Comparison of ENCODE assay signal across 12 cellular contexts in the genomic region with DNA sequence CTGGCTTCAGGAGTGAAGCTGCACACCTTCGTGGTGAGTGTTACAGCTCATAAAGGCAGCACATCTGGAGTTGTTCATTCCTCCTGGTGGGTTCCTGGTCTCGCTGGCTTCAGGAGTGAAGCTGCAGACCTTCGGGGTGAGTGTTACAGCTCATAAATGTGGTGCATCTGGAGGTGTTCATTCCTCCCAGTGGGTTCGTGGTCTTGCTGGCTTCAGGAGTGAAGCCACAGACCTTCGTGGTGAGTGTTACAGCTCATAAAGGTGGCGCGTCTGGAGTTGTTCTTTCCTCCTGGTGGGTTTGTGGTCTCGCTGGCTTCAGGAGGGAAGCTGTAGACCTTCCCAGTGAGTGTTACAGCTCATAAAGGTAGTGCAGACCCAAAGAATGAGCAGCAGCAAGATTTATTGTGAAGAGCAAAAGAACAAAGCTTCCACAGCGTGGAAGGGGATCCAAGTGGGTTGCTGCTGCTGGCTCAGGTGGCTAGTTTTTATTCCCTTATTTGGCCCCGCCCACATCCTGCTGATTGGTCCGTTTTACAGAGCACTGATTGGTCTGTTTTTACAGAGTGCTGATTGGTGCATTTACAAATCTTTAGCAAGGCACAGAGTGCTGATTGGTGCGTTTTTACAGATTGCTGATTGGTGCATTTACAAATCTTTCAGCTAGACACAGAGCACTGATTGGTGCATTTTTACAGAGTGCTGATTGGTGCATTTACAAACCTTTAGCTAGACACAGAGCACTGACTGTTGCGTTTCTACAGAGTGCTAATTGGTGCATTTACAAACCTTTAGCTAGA. TPM values are rescaled to one million over a fixed set of nuclear protein-coding genes. Genes with fewer than 3 reads are reported as not detected.
A peak's percentile ranks its signal among the peaks of the same experiment; 100 is the strongest.
DNase-seq lines count a peak whose midpoint lies in the region; ATAC-seq, FAIRE-seq and TF ChIP-seq lines count a peak whose summit lies in the region.
"Not testable (repeated sequence)": the region's sequence is repeated elsewhere in the genome, so short reads cannot be mapped to it uniquely, and the experiment has no call there.
"Had no signal": no experiment of that assay in that cellular context is flagged by ENCODE, and none has a peak within 500 bp of the region (broad histone marks: within the 10 kb centered on the region; RNA-seq: fewer than 3 reads in every experiment).

No MANE protein-coding gene starts in this region.

- not testable (repeated sequence) for H3K4me3 Mint-ChIP-seq in activated CD4-positive, alpha-beta T cell treated with anti-CD3 and anti-CD28 coated beads for 36 hours; activated naive CD8-positive, alpha-beta T cell treated with anti-CD3 and anti-CD28 coated beads for 36 hours

- FAIRE-seq in HepG2 (lab: Jason Lieb, UNC) = not testable (repeated sequence)

- not testable (repeated sequence) for BruUV-seq in HepG2 (replicated peaks; lab: Mats Ljungman, UMichigan)

- H3K9me3 Mint-ChIP-seq in activated CD4-positive, alpha-beta T cell treated with anti-CD3 and anti-CD28 coated beads for 36 hours (ENCODE audit: low read depth) = not testable (repeated sequence)
- peaks cover 17% of the 10 kb centered on the region for H3K9me3 Mint-ChIP-seq in activated naive CD8-positive, alpha-beta T cell treated with anti-CD3 and anti-CD28 coated beads for 36 hours

- H2AFZ ChIP-seq in HepG2 (ENCODE audit: low read length) = not testable (repeated sequence)

- not testable (repeated sequence) for H3K36me3 Mint-ChIP-seq in activated CD4-positive, alpha-beta T cell treated with anti-CD3 and anti-CD28 coated beads for 36 hours (ENCODE audit: low read depth); activated naive CD8-positive, alpha-beta T cell treated with anti-CD3 and anti-CD28 coated beads for 36 hours

- H3K27me3 ChIP-seq in HepG2 (ENCODE audit: control insufficient read depth in 1 of 2, insufficient read depth in 2 of 2, low read length in 2 of 2) = not testable (repeated sequence)

- TF ChIP-seq POLR2A in HepG2 (IDR thresholded peaks at IDR 0.05; ENCODE audit: insufficient read depth in 1 of 2, low read depth in 2 of 2, low read length in 2 of 2) = not testable (repeated sequence)

- H3K4me2 ChIP-seq in HepG2 (ENCODE audit: low read depth, low read length) = not testable (repeated sequence)

- not testable (repeated sequence) for H3K9me3 ChIP-seq in HepG2 (ENCODE audit: low read length)

- POLR2A ChIA-PET in activated CD4-positive, alpha-beta T cell treated with anti-CD3 and anti-CD28 coated beads for 36 hours (lab: Charles Lee) = interaction anchor here (0.6 kb wide), 1 partner anchor 415 kb away, joined by 3 read pairs; no protein-coding TSS in a partner anchor
- POLR2A ChIA-PET in HepG2 (lab: Yijun Ruan, JAX) = not testable (repeated sequence)

- not testable (repeated sequence) for H3K79me2 ChIP-seq in HepG2 (ENCODE audit: insufficient read depth, low read length)

- TF ChIP-seq RAD21 in HepG2 (CRISPR knock-in tag; IDR thresholded peaks at IDR 0.05) = not testable (repeated sequence)

- not testable (repeated sequence) for H4K20me1 ChIP-seq in HepG2 (ENCODE audit: insufficient read depth, low read length)

- ATAC-seq in activated CD4-positive, alpha-beta T cell treated with anti-CD3 and anti-CD28 coated beads for 36 hours; HepG2; stimulated activated naive CD8-positive, alpha-beta T cell treated with anti-CD3 and anti-CD28 coated beads, Interleukin-15, Interleukin-2, amounts not matched to agents 100 U/mL and 50 U/mL, for 24 hours: not testable (repeated sequence)

- not testable (repeated sequence) for H3K9ac ChIP-seq in HepG2 (ENCODE audit: insufficient read depth, low read depth, low read length)

- not testable (repeated sequence) for H3K36me3 ChIP-seq in HepG2 (replicated peaks in 1 of 2; ENCODE audit: control insufficient read depth in 1 of 2, insufficient read depth in 2 of 2, low read length in 2 of 2)

- not testable (repeated sequence) for H3K27ac ChIP-seq in HepG2 (ENCODE audit: extremely low read length, insufficient read depth, low read length)

- in situ Hi-C loops in HepG2 (cut with HindIII; ENCODE audit: extremely low pct_ligation_motif_present, low pct_unique_long_range_greater_than_20kb) = not testable (repeated sequence)

- WGBS in HepG2 (ENCODE audit: low lambda C conversion rate) = 22% methylated on average over 13 of the region's 13 CpGs

- not testable (repeated sequence) for TF ChIP-seq EP300 in HepG2 (IDR thresholded peaks at IDR 0.05; ENCODE audit: low read depth in 2 of 2, low read length in 2 of 2); HepG2 (CRISPR knock-in tag; IDR thresholded peaks at IDR 0.05; ENCODE audit: borderline replicate concordance)

- intact Hi-C loops in activated CD4-positive, alpha-beta T cell treated with anti-CD3 and anti-CD28 coated beads for 36 hours (cut with DNase I, micrococcal nuclease); HepG2 (cut with micrococcal nuclease; ENCODE audit: unreplicated experiment): not testable (repeated sequence)

- not testable (repeated sequence) for H3K4me3 ChIP-seq in Jurkat, Clone E6-1 (ENCODE audit: low read length); HepG2 (replicated peaks in 1 of 3; ENCODE audit: insufficient read depth in 1 of 3, low read depth in 2 of 3, low read length in 3 of 3)

- H3K27me3 Mint-ChIP-seq in activated CD4-positive, alpha-beta T cell treated with anti-CD3 and anti-CD28 coated beads for 36 hours = not testable (repeated sequence)
- peaks cover 20% of the 10 kb centered on the region for H3K27me3 Mint-ChIP-seq in activated naive CD8-positive, alpha-beta T cell treated with anti-CD3 and anti-CD28 coated beads for 36 hours

- not testable (repeated sequence) for H3K27ac Mint-ChIP-seq in activated CD4-positive, alpha-beta T cell treated with anti-CD3 and anti-CD28 coated beads for 36 hours; activated naive CD8-positive, alpha-beta T cell treated with anti-CD3 and anti-CD28 coated beads for 36 hours

- DNase-seq in Jurkat, Clone E6-1 (ENCODE audit: low read depth, low spot score) = peak; percentile 36
- DNase-seq in activated CD4-positive, alpha-beta T cell treated with anti-CD3 and anti-CD28 coated beads for 36 hours = peak; percentile 19
- peak; percentile 6 for DNase-seq in activated T-cell treated with anti-CD3 and anti-CD28 coated beads for 48 hours (ENCODE audit: low read depth)
- peak; percentile 7 for DNase-seq in activated naive CD8-positive, alpha-beta T cell treated with anti-CD3 and anti-CD28 coated beads for 36 hours
- not testable (repeated sequence) for DNase-seq in HepG2 (ENCODE audit: low spot score)
- peak; percentile 9 to 21 for DNase-seq in stimulated activated CD8-positive, alpha-beta memory T cell treated with anti-CD3 and anti-CD28 coated beads, Interleukin-15, amount 100 ng/mL, for 48 hours (ENCODE audit: low read depth in 2 of 2)
- peak; percentile 14 for DNase-seq in stimulated activated naive CD8-positive, alpha-beta T cell treated with anti-CD3 and anti-CD28 coated beads, Interleukin-15, Interleukin-2, amounts not matched to agents 100 U/mL and 50 U/mL, for 24 hours

- CTCF ChIA-PET in activated CD4-positive, alpha-beta T cell treated with anti-CD3 and anti-CD28 coated beads for 36 hours (lab: Charles Lee) = interaction anchor here (0.6 to 1.4 kb wide), 3 partner anchors 21 to 449 kb away, joined by 3 read pairs; no protein-coding TSS in a partner anchor
- CTCF ChIA-PET in HepG2 (lab: Yijun Ruan, JAX; ENCODE audit: low intra/inter-chr PET ratio, low total read pairs) = not testable (repeated sequence)

- not testable (repeated sequence) for TF ChIP-seq CTCF in HepG2 (CRISPR knock-in tag; IDR thresholded peaks at IDR 0.05)

- not testable (repeated sequence) for H3K4me1 Mint-ChIP-seq in activated CD4-positive, alpha-beta T cell treated with anti-CD3 and anti-CD28 coated beads for 36 hours; activated naive CD8-positive, alpha-beta T cell treated with anti-CD3 and anti-CD28 coated beads for 36 hours

- not testable (repeated sequence) for H3K4me1 ChIP-seq in HepG2 (ENCODE audit: insufficient read depth, low read length)

TF ChIP-seq in HepG2, 621 proteins besides CTCF, POLR2A, EP300 and RAD21:
- peak; percentile 40; the same call in 1 of the 2 replicates for TF ChIP-seq NFYB (CRISPR knock-in tag; IDR thresholded peaks at IDR 0.05)
- TF ChIP-seq MAFK (conservative IDR thresholded peaks at IDR 0.05 in 1 of 2, IDR thresholded peaks at IDR 0.05 in 1 of 2; ENCODE audit: low read length in 2 of 2) = peak; percentile 18 to 58; a peak in 3 of 4 replicates
- peak; percentile 56 for TF ChIP-seq MAFF (IDR thresholded peaks at IDR 0.05; ENCODE audit: low read depth, low read length)

RNA-seq across cellular contexts. Expression of a gene that starts 34.6 kb away (rescaled TPM):
- polyA plus RNA-seq in Jurkat, Clone E6-1 (2012; ENCODE audit: insufficient read depth, insufficient read length) = not detected
- not detected for total RNA-seq in activated CD4-positive, alpha-beta T cell treated with anti-CD3 and anti-CD28 coated beads for 36 hours
- not detected for total RNA-seq in activated naive CD8-positive, alpha-beta T cell treated with anti-CD3 and anti-CD28 coated beads for 36 hours
- not detected in 2 replicates for total RNA-seq in HepG2 (2016; rRNA removed; fragmentation: Illumina TruSeq; extraction: Trizol)
- total RNA-seq in HepG2 (2016; cell fraction: cytosol; rRNA removed; fragmentation: Illumina TruSeq; extraction: Trizol; ENCODE audit: low read depth) = not detected in 2 replicates
- not detected in 2 replicates for total RNA-seq in HepG2 (2016; cell fraction: insoluble cytoplasmic fraction; rRNA removed; fragmentation: Illumina TruSeq; extraction: Trizol)
- total RNA-seq in HepG2 (2016; cell fraction: membrane; rRNA removed; fragmentation: Illumina TruSeq; extraction: Trizol) = not detected in 2 replicates
- total RNA-seq in HepG2 (2016; cell fraction: nucleus; rRNA removed; fragmentation: Illumina TruSeq; extraction: Trizol) = not detected in 2 replicates
- polyA plus RNA-seq in HepG2 (2011; rRNA removed) = 0.05 TPM in 1 of 2 replicates, not detected in the other
- not detected in 2 replicates for polyA plus RNA-seq in HepG2 (2011; cell fraction: cytosol; rRNA removed)
- not detected in 2 replicates for polyA plus RNA-seq in HepG2 (2011; cell fraction: nucleus; rRNA removed)
- polyA plus RNA-seq in HepG2 (2012) = 0.19 TPM in 1 of 2 replicates, not detected in the other
- polyA plus RNA-seq in HepG2 (2016; cell fraction: cytosol; fragmentation: Illumina TruSeq; extraction: Trizol; ENCODE audit: low read depth) = not detected in 2 replicates
- not detected in 2 replicates for polyA plus RNA-seq in HepG2 (2016; cell fraction: insoluble cytoplasmic fraction; fragmentation: Illumina TruSeq; extraction: Trizol; ENCODE audit: low read depth)
- not detected in 2 replicates for polyA plus RNA-seq in HepG2 (2016; cell fraction: membrane; fragmentation: Illumina TruSeq; extraction: Trizol; ENCODE audit: low read depth)
- not detected in 2 replicates for polyA plus RNA-seq in HepG2 (2016; cell fraction: nucleus; fragmentation: Illumina TruSeq; extraction: Trizol; ENCODE audit: insufficient read depth, low read depth)
- not detected in 2 replicates for polyA minus RNA-seq in HepG2 (2011; rRNA and poly(A)+ RNA removed; ENCODE audit: low replicate concordance)
- not detected in 2 replicates for polyA minus RNA-seq in HepG2 (2011; cell fraction: cytosol; rRNA and poly(A)+ RNA removed)
- not detected in 2 replicates for polyA minus RNA-seq in HepG2 (2011; cell fraction: nucleus; rRNA and poly(A)+ RNA removed)
- total RNA-seq: A172; CD4-positive, CD25-positive, alpha-beta regulatory T cell; CD8-positive, alpha-beta memory T cell; H1; H9 had no signal
- polyA plus RNA-seq: CD4-positive, CD25-positive, alpha-beta regulatory T cell; CD8-positive, alpha-beta memory T cell; H1 had no signal
